ENCODE assay signal across 8 cellular contexts in the genomic region with DNA sequence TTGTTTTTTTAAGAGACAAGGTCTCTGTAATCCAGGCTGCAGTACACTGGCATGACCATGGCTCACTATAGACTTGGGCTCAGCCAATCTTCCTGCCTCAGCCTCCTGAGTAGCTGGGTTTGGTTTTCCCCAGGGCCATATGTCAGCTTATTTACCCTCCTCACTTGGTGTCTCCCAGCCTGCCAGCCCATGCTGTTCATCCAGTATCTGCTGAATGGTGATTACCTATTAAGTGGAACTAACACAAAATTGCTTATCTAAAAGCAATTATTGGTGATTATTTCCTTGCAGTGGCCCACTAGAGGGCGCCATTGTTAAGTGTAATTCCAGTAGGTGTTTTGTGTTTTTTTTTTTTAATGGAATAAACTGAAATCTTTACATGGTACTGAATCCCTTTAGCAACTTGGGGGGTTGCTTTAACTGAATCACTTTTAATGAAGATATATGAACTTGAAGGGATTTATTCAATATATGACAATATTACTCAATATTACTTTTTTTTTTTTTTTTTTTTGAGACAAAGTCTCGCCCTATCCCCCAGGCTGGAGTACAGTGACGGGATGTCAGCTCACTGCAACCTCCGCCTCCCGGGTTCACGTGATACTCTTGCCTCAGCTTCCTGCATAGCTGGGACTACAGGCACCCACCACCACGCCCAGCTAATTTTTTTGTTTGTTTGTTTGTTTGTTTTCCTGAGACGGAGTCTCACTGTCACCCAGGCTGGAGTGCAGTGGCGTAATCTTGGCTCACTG. TPM values are rescaled to one million over a fixed set of nuclear protein-coding genes. Genes with fewer than 3 reads are reported as not detected.
DNase-seq lines count a peak whose midpoint lies in the region; ATAC-seq, FAIRE-seq and TF ChIP-seq lines count a peak whose summit lies in the region.

No MANE protein-coding gene starts in this region.

- peaks cover 5% of the 10 kb centered on the region for H3K36me3 Mint-ChIP-seq in activated naive CD8-positive, alpha-beta T cell

- peaks cover under 1% of the 10 kb centered on the region for H3K4me1 Mint-ChIP-seq in activated naive CD8-positive, alpha-beta T cell (ENCODE audit: low read depth)

- H3K27me3 ChIP-seq in Loucy (ENCODE audit: insufficient read depth, low read length, poor library complexity, severe bottlenecking) (no peaks in the 10 kb centered on the region), right atrium auricular region (no peaks in the 10 kb centered on the region)

- no peak overlapping the region for H2AFZ ChIP-seq in Loucy (ENCODE audit: low read length)

- no peaks in the 10 kb centered on the region for H3K9me3 Mint-ChIP-seq in activated naive CD8-positive, alpha-beta T cell (ENCODE audit: low read depth)

- H3K27ac Mint-ChIP-seq in activated naive CD8-positive, alpha-beta T cell, result peak overlapping the region; percentile 41

- H3K4me1 ChIP-seq in Loucy (ENCODE audit: insufficient read depth, low read length, poor library complexity, severe bottlenecking), result no peaks in the 10 kb centered on the region
- peaks cover 0 to 6% of the 10 kb centered on the region in 2 donors for H3K4me1 ChIP-seq in right atrium auricular region

- H3K36me3 ChIP-seq in Loucy (ENCODE audit: insufficient read depth, low read length) (peaks cover 18% of the 10 kb centered on the region; the same call in 1 of the 2 replicates), right atrium auricular region (peaks cover 27% of the 10 kb centered on the region)

- no peak overlapping the region for H3K4me2 ChIP-seq in Loucy (ENCODE audit: low read depth, low read length, poor library complexity, severe bottlenecking)

- H3K9me3 ChIP-seq in Loucy (ENCODE audit: insufficient read depth, low read depth, low read length) (no peaks in the 10 kb centered on the region), right atrium auricular region (no peaks in the 10 kb centered on the region)

- FAIRE-seq in D721Med (lab: Jason Lieb, UNC), result no peak

- no peaks in the 10 kb centered on the region for H3K9me2 ChIP-seq in Loucy (replicated peaks; ENCODE audit: low read depth, low read length)

- no peak overlapping the region for H3K4me3 ChIP-seq in Loucy (ENCODE audit: low read length, poor library complexity, severe bottlenecking)
- no peak overlapping the region for H3K4me3 ChIP-seq in right atrium auricular region

- no peaks in the 10 kb centered on the region for H4K20me1 ChIP-seq in Loucy (ENCODE audit: insufficient read depth, low read length, poor library complexity, severe bottlenecking)

- no peak overlapping the region for H3K9ac ChIP-seq in Loucy (ENCODE audit: low read depth, low read length, poor library complexity, severe bottlenecking)

- no peak overlapping the region for H3K27ac ChIP-seq in right atrium auricular region

- TF ChIP-seq CTCF in D721Med (IDR thresholded peaks at IDR 0.05; ENCODE audit: insufficient read depth, missing control alignments), result peak; percentile 82
- peak; percentile 66 for TF ChIP-seq CTCF in Loucy (conservative IDR thresholded peaks at IDR 0.05; ENCODE audit: low read length)
- peak; percentile 81 to 83 for TF ChIP-seq CTCF in right atrium auricular region (IDR thresholded peaks at IDR 0.05)

- no peaks in the 10 kb centered on the region for H3K27me3 Mint-ChIP-seq in activated naive CD8-positive, alpha-beta T cell

- no peak for ATAC-seq in HG03432 (IDR thresholded peaks at IDR 0.05; ENCODE audit: unreplicated experiment)
- ATAC-seq in GM21367 (IDR thresholded peaks at IDR 0.05; ENCODE audit: unreplicated experiment), result no peak

- no peak overlapping the region for H3K4me3 Mint-ChIP-seq in activated naive CD8-positive, alpha-beta T cell

- DNase-seq in D721Med (ENCODE audit: insufficient read length, low spot score) (no peak), SKM-1 treated with dmso at 0.1 percent for 144 hours (lab: John Stamatoyannopoulos, UW; ENCODE audit: unreplicated experiment) (peak; percentile 46), right atrium auricular region (ENCODE audit: low spot score) (peak; percentile 67)
- DNase-seq in stimulated activated CD4-positive, alpha-beta T cell treated with anti-CD3 and anti-CD28 coated beads, Interleukin-12 subunit alpha, Interleukin-12 subunit beta, amount 100 ng/mL, for 24 hours (ENCODE audit: low read depth in 2 of 2), result peak; percentile 30 to 62

- no peaks in the 10 kb centered on the region for H3F3A ChIP-seq in Loucy (ENCODE audit: low read depth)

- peaks cover 3% of the 10 kb centered on the region; the same call in 1 of the 2 replicates for H3K79me2 ChIP-seq in Loucy (ENCODE audit: insufficient read depth, low read length)

RNA-seq across cellular contexts. Expression of a gene that starts 13.8 kb away (rescaled TPM):
- 10 to 100 TPM in 1 of 2 donors, 1 to 10 TPM in 1; 7.3 to 15.9 TPM for total RNA-seq in right atrium auricular region

RNA-seq across cellular contexts. Expression of a gene that starts 43.0 kb away (rescaled TPM):
- not detected for total RNA-seq in right atrium auricular region
